In genomic region chr2:102439065-102439695, GRCh38 we compare ENCODE assay signal across 17 cellular contexts. TPM values are rescaled to one million over a fixed set of nuclear protein-coding genes. Genes with fewer than 3 reads are reported as not detected.
DNase-seq lines count a peak whose midpoint lies in the region; ATAC-seq and TF ChIP-seq lines count a peak whose summit lies in the region.
"Had no signal": no experiment of that assay in that cellular context is flagged by ENCODE, and none has a peak within 500 bp of the region (broad histone marks: within the 10 kb centered on the region; RNA-seq: fewer than 3 reads in every experiment).

No MANE protein-coding gene starts in this region.

- no peak overlapping the region for H3K4me3 ChIP-seq in fibroblast of the aortic adventitia (ENCODE audit: low read depth, low read length)
- H3K4me3 ChIP-seq in trophoblast cell (ENCODE audit: low read depth, low read length) = no peak overlapping the region
- H3K4me3 ChIP-seq: sigmoid colon had no signal

- no peak overlapping the region for H3K14ac ChIP-seq in trophoblast cell (ENCODE audit: low read length)

- no peak overlapping the region for H4K12ac ChIP-seq in trophoblast cell (ENCODE audit: low read depth, low read length)

- CTCF ChIA-PET in activated naive CD4-positive, alpha-beta T cell treated with anti-CD3 and anti-CD28 coated beads, Interleukin-2, amount 10 ng/mL, durations not matched to agents 7 days and 5 days (lab: Charles Lee) = interaction anchor here (1.1 to 1.5 kb wide), 5 partner anchors 22 to 188 kb away, joined by 3 to 7 read pairs (median 4); partner anchors contain the start of gene IL18R1

- H3K36me3 Mint-ChIP-seq in activated naive CD4-positive, alpha-beta T cell treated with anti-CD3 and anti-CD28 coated beads, Interleukin-2, amount 10 ng/mL, durations not matched to agents 7 days and 5 days = peaks cover 7% of the 10 kb centered on the region

- no peak overlapping the region for H2AK5ac ChIP-seq in trophoblast cell (ENCODE audit: low read length)

- DNase-seq in ELR (ENCODE audit: low read depth) (peak; percentile 62), SW480 (ENCODE audit: low spot score) (peak; percentile 38), fibroblast of the aortic adventitia (ENCODE audit: low read depth) (peak; percentile 53), trophoblast cell (peak; percentile 19 to 61)
- no peak for DNase-seq in activated CD4-positive, alpha-beta T cell treated with anti-CD3 and anti-CD28 coated beads, Interleukin-2, amount 50 U/mL, for 1 hour
- no peak for DNase-seq in activated naive CD4-positive, alpha-beta T cell treated with anti-CD3 and anti-CD28 coated beads, Interleukin-2, amount 10 ng/mL, durations not matched to agents 7 days and 5 days
- DNase-seq: activated CD4-positive, alpha-beta memory T cell treated with anti-CD3 and anti-CD28 coated beads, Interleukin-2, amount 10 ng/mL, durations not matched to agents 7 days and 5 days; cortex of kidney; hypothalamus; NCI-H2227 treated with DMSO at 0.1 percent for 48 hours; sigmoid colon; T-helper 2 cell had no signal

- no peak overlapping the region for H3K27ac Mint-ChIP-seq in activated naive CD4-positive, alpha-beta T cell treated with anti-CD3 and anti-CD28 coated beads, Interleukin-2, amount 10 ng/mL, durations not matched to agents 7 days and 5 days
- H3K27ac Mint-ChIP-seq: activated CD4-positive, alpha-beta memory T cell treated with anti-CD3 and anti-CD28 coated beads, Interleukin-2, amount 10 ng/mL, durations not matched to agents 7 days and 5 days; activated naive CD4-positive, alpha-beta T cell treated with anti-CD3 and anti-CD28 coated beads, Interleukin-2, amount 50 U/mL, for 24 hours had no signal

- H3K4me2 ChIP-seq in trophoblast cell (ENCODE audit: low read length) = no peak overlapping the region

- TF ChIP-seq CTCF in fibroblast of the aortic adventitia (IDR thresholded peaks at IDR 0.05; ENCODE audit: insufficient read depth, low read length) = no peak

- no peak overlapping the region for H3K9ac ChIP-seq in trophoblast cell (ENCODE audit: low read length)

- H3K27me3 Mint-ChIP-seq in activated naive CD4-positive, alpha-beta T cell treated with anti-CD3 and anti-CD28 coated beads, Interleukin-2, amount 10 ng/mL, durations not matched to agents 7 days and 5 days = no peaks in the 10 kb centered on the region
- H3K27me3 Mint-ChIP-seq: activated CD4-positive, alpha-beta memory T cell treated with anti-CD3 and anti-CD28 coated beads, Interleukin-2, amount 10 ng/mL, durations not matched to agents 7 days and 5 days; activated naive CD4-positive, alpha-beta T cell treated with anti-CD3 and anti-CD28 coated beads, Interleukin-2, amount 50 U/mL, for 24 hours had no signal

- H2BK5ac ChIP-seq in trophoblast cell (ENCODE audit: low read depth, low read length, poor library complexity) = no peak overlapping the region

- H3K9me3 ChIP-seq in trophoblast cell (ENCODE audit: insufficient read depth, low read depth, low read length) = no peaks in the 10 kb centered on the region
- H3K9me3 ChIP-seq: sigmoid colon had no signal

- H2BK12ac ChIP-seq in trophoblast cell (ENCODE audit: low read length) = no peak overlapping the region

- no CpG with 5 or more reads among the region's 6 CpGs for WGBS in trophoblast cell (ENCODE audit: extremely low coverage, insufficient coverage, insufficient read length)

- no peaks in the 10 kb centered on the region for H3K9me3 Mint-ChIP-seq in activated naive CD4-positive, alpha-beta T cell treated with anti-CD3 and anti-CD28 coated beads, Interleukin-2, amount 10 ng/mL, durations not matched to agents 7 days and 5 days
- H3K9me3 Mint-ChIP-seq: activated CD4-positive, alpha-beta memory T cell treated with anti-CD3 and anti-CD28 coated beads, Interleukin-2, amount 10 ng/mL, durations not matched to agents 7 days and 5 days; activated naive CD4-positive, alpha-beta T cell treated with anti-CD3 and anti-CD28 coated beads, Interleukin-2, amount 50 U/mL, for 24 hours had no signal

- H3K23ac ChIP-seq in trophoblast cell (ENCODE audit: low read length) = no peak overlapping the region

- peaks cover 32% of the 10 kb centered on the region for H3K4me1 Mint-ChIP-seq in activated naive CD4-positive, alpha-beta T cell treated with anti-CD3 and anti-CD28 coated beads, Interleukin-2, amount 10 ng/mL, durations not matched to agents 7 days and 5 days

- H3K36me3 ChIP-seq in trophoblast cell (ENCODE audit: control insufficient read depth in 1 of 2, insufficient read depth in 2 of 2, low read length in 2 of 2) = no peaks in the 10 kb centered on the region
- H3K36me3 ChIP-seq: sigmoid colon had no signal

- no peak overlapping the region for H3K4ac ChIP-seq in trophoblast cell (ENCODE audit: low read depth, low read length)

- no peak overlapping the region for H4K8ac ChIP-seq in trophoblast cell (ENCODE audit: low read depth, low read length)

- no peaks in the 10 kb centered on the region for H3K79me2 ChIP-seq in trophoblast cell (ENCODE audit: control insufficient read depth, insufficient read depth, low read length, poor library complexity)

- ATAC-seq in HG03354 (IDR thresholded peaks at IDR 0.05; ENCODE audit: poor library complexity, severe bottlenecking, unreplicated experiment) (no peak), GM18868 (IDR thresholded peaks at IDR 0.05; ENCODE audit: unreplicated experiment) (no peak)

- no peak overlapping the region for H3K27ac ChIP-seq in trophoblast cell (ENCODE audit: low read depth, low read length)
- H3K27ac ChIP-seq: HL-60, sigmoid colon had no signal

- H4K91ac ChIP-seq in trophoblast cell (ENCODE audit: low read depth, low read length) = no peak overlapping the region

- no peaks in the 10 kb centered on the region for H3K79me1 ChIP-seq in trophoblast cell (ENCODE audit: low read length)

- peaks cover 4 to 5% of the 10 kb centered on the region in 2 experiments for H3K4me1 ChIP-seq in trophoblast cell (ENCODE audit: control insufficient read depth in 1 of 2, insufficient read depth in 2 of 2, low read length in 2 of 2)
- H3K4me1 ChIP-seq: sigmoid colon had no signal

- no peak overlapping the region for H2BK120ac ChIP-seq in trophoblast cell (ENCODE audit: insufficient read depth, low read length, poor library complexity)

- no peak overlapping the region for H3K4me3 Mint-ChIP-seq in activated naive CD4-positive, alpha-beta T cell treated with anti-CD3 and anti-CD28 coated beads, Interleukin-2, amount 10 ng/mL, durations not matched to agents 7 days and 5 days
- H3K4me3 Mint-ChIP-seq: activated CD4-positive, alpha-beta memory T cell treated with anti-CD3 and anti-CD28 coated beads, Interleukin-2, amount 10 ng/mL, durations not matched to agents 7 days and 5 days; activated naive CD4-positive, alpha-beta T cell treated with anti-CD3 and anti-CD28 coated beads, Interleukin-2, amount 50 U/mL, for 24 hours had no signal

- H3K27me3 ChIP-seq in trophoblast cell (ENCODE audit: insufficient read depth, low read length) = no peaks in the 10 kb centered on the region
- H3K27me3 ChIP-seq: sigmoid colon had no signal

- no peak overlapping the region for H2AFZ ChIP-seq in trophoblast cell (ENCODE audit: insufficient read depth, low read length, poor library complexity)

- no peak overlapping the region for H3K18ac ChIP-seq in trophoblast cell (ENCODE audit: low read length)

RNA-seq across cellular contexts. Expression of gene IL18RAP, which starts 16.2 kb away (rescaled TPM):
- 0.09 TPM in 1 of 2 replicates, not detected in the other for total RNA-seq in fibroblast of the aortic adventitia (ENCODE audit: low replicate concordance)
- not detected in 2 replicates for polyA plus RNA-seq in trophoblast cell (2013)
- total RNA-seq: temporal lobe had no signal

RNA-seq across cellular contexts. Expression of gene SLC9A4, which starts 33.8 kb away (rescaled TPM):
- total RNA-seq in fibroblast of the aortic adventitia (ENCODE audit: low replicate concordance) = not detected in 2 replicates
- 0.15 TPM in 2 replicates for polyA plus RNA-seq in trophoblast cell (2013)
- total RNA-seq: sigmoid colon had no signal

Comparison
In these comparisons a context has a peak if more than half of its experiments do, and no peak if none do; other contexts are left out.
1. DNase-seq: peak in ELR (single experiment), SW480 (single experiment), fibroblast of the aortic adventitia (single experiment) and trophoblast cell (2 of 2); none in activated CD4-positive, alpha-beta T cell treated with anti-CD3 and anti-CD28 coated beads, Interleukin-2, amount 50 U/mL, for 1 hour (single experiment) and activated naive CD4-positive, alpha-beta T cell treated with anti-CD3 and anti-CD28 coated beads, Interleukin-2, amount 10 ng/mL, durations not matched to agents 7 days and 5 days (single experiment).